ENCODE assay signal across 8 cellular contexts in genomic region chr16:720507-720989, GRCh38. TPM values are rescaled to one million over a fixed set of nuclear protein-coding genes. Genes with fewer than 3 reads are reported as not detected.
A peak's percentile ranks its signal among the peaks of the same experiment; 100 is the strongest.
DNase-seq lines count a peak whose midpoint lies in the region; ATAC-seq and TF ChIP-seq lines count a peak whose summit lies in the region.

No MANE protein-coding gene starts in this region.

- H3K9ac ChIP-seq in fibroblast of lung (ENCODE audit: insufficient read depth, low read length), result peak overlapping the region; percentile 75

- H3K27ac ChIP-seq in DOHH2 (ENCODE audit: low read depth, low read length) (peak overlapping the region; percentile 93), KOPT-K1 (ENCODE audit: low read depth, low read length, poor library complexity, severe bottlenecking) (peak overlapping the region; percentile 84), fibroblast of lung (ENCODE audit: insufficient read depth, low read length) (peak overlapping the region; percentile 74)

- H3K4me1 ChIP-seq in DOHH2 (ENCODE audit: control insufficient read depth, low read length) (peaks cover 59% of the 10 kb centered on the region), fibroblast of lung (ENCODE audit: control insufficient read depth, extremely low read depth, insufficient read depth, low read length) (peaks cover 11% of the 10 kb centered on the region)

- peak overlapping the region; percentile 99 for H3K4me3 ChIP-seq in DOHH2 (ENCODE audit: low read length)
- H3K4me3 ChIP-seq in fibroblast of lung (replicated peaks in 1 of 4; ENCODE audit: control extremely low read depth in 1 of 4, insufficient read depth in 1 of 4, low read depth in 3 of 4, low read length in 4 of 4), result peak overlapping the region; percentile 63 to 88 (median 76)

- H3K27me3 ChIP-seq in DOHH2 (ENCODE audit: control insufficient read depth, low read length) (peaks cover 9% of the 10 kb centered on the region), fibroblast of lung (ENCODE audit: control insufficient read depth, insufficient read depth, low read length) (no peaks in the 10 kb centered on the region)

- H3K4me1 Mint-ChIP-seq in activated CD4-positive, alpha-beta memory T cell treated with anti-CD3 and anti-CD28 coated beads, Interleukin-2, amount 10 ng/mL, durations not matched to agents 7 days and 5 days, result peaks cover 18% of the 10 kb centered on the region
- H3K4me1 Mint-ChIP-seq in natural killer cell treated with Interleukin-12 subunit alpha and Interleukin-12 subunit beta and Interleukin-15 and Interleukin-18, amount 100 ng/mL, for 72 hours (ENCODE audit: low read depth in 2 of 2), result peaks cover 0 to 15% of the 10 kb centered on the region in 2 donors

- no peaks in the 10 kb centered on the region for H3K9me2 ChIP-seq in DOHH2 (replicated peaks; ENCODE audit: control insufficient read depth, low read length)

- CTCF ChIA-PET in activated CD4-positive, alpha-beta memory T cell treated with anti-CD3 and anti-CD28 coated beads, Interleukin-2, amount 10 ng/mL, durations not matched to agents 7 days and 5 days (lab: Charles Lee), result interaction anchor here (0.5 to 2.5 kb wide), 9 partner anchors 8 to 64 kb away, joined by 3 to 8 read pairs (median 3); partner anchors contain the start of genes CIAO3 and WDR24

- H3F3A ChIP-seq in DOHH2 (ENCODE audit: control insufficient read depth, insufficient read depth), result peaks cover 7% of the 10 kb centered on the region; the same call in 1 of the 2 replicates

- no peak for DNase-seq in activated CD4-positive, alpha-beta memory T cell treated with anti-CD3 and anti-CD28 coated beads, Interleukin-2, amount 10 ng/mL, durations not matched to agents 7 days and 5 days
- DNase-seq in fibroblast of lung (ENCODE audit: low read depth in 2 of 2) (peak; percentile 59 to 73), NCI-H1105 (lab: John Stamatoyannopoulos, UW) (no peak), posterior vena cava (ENCODE audit: low spot score) (no peak)
- DNase-seq in natural killer cell treated with Interleukin-12 subunit alpha and Interleukin-12 subunit beta and Interleukin-15 and Interleukin-18, amount 100 ng/mL, for 72 hours (ENCODE audit: low spot score), result no peak

- peak overlapping the region; percentile 96 for H3K4me2 ChIP-seq in DOHH2 (ENCODE audit: low read length)
- peak overlapping the region; percentile 67 for H3K4me2 ChIP-seq in fibroblast of lung (ENCODE audit: extremely low read depth, insufficient read depth, low read length)

- H3K27me3 Mint-ChIP-seq in activated CD4-positive, alpha-beta memory T cell treated with anti-CD3 and anti-CD28 coated beads, Interleukin-2, amount 10 ng/mL, durations not matched to agents 7 days and 5 days, result peaks cover 10% of the 10 kb centered on the region
- no peaks in the 10 kb centered on the region for H3K27me3 Mint-ChIP-seq in natural killer cell treated with Interleukin-12 subunit alpha and Interleukin-12 subunit beta and Interleukin-15 and Interleukin-18, amount 100 ng/mL, for 72 hours

- H3K9me3 Mint-ChIP-seq in activated CD4-positive, alpha-beta memory T cell treated with anti-CD3 and anti-CD28 coated beads, Interleukin-2, amount 10 ng/mL, durations not matched to agents 7 days and 5 days, result no peaks in the 10 kb centered on the region
- no peaks in the 10 kb centered on the region for H3K9me3 Mint-ChIP-seq in natural killer cell treated with Interleukin-12 subunit alpha and Interleukin-12 subunit beta and Interleukin-15 and Interleukin-18, amount 100 ng/mL, for 72 hours

- intact Hi-C loops in posterior vena cava (cut with DNase I), result no loop called here

- H3K36me3 Mint-ChIP-seq in activated CD4-positive, alpha-beta memory T cell treated with anti-CD3 and anti-CD28 coated beads, Interleukin-2, amount 10 ng/mL, durations not matched to agents 7 days and 5 days (ENCODE audit: low read depth), result no peaks in the 10 kb centered on the region
- no peaks in the 10 kb centered on the region for H3K36me3 Mint-ChIP-seq in natural killer cell treated with Interleukin-12 subunit alpha and Interleukin-12 subunit beta and Interleukin-15 and Interleukin-18, amount 100 ng/mL, for 72 hours

- H3K36me3 ChIP-seq in DOHH2 (ENCODE audit: control insufficient read depth, low read length), result peaks cover 26% of the 10 kb centered on the region
- H3K36me3 ChIP-seq in KOPT-K1 (ENCODE audit: insufficient read depth, low read length), result no peaks in the 10 kb centered on the region
- H3K36me3 ChIP-seq in fibroblast of lung (ENCODE audit: control insufficient read depth, insufficient read depth, low read length), result peaks cover 2% of the 10 kb centered on the region

- TF ChIP-seq CTCF in DOHH2 (IDR thresholded peaks at IDR 0.05; ENCODE audit: low read depth, low read length, poor library complexity, severe bottlenecking) (peak; percentile 56), fibroblast of lung (conservative IDR thresholded peaks at IDR 0.05 in 1 of 2, IDR thresholded peaks at IDR 0.05 in 1 of 2; ENCODE audit: low read depth in 1 of 2, low read length in 2 of 2) (peak in 1 of 2 donors; percentile 27)

- POLR2A ChIA-PET in activated CD4-positive, alpha-beta memory T cell treated with anti-CD3 and anti-CD28 coated beads, Interleukin-2, amount 10 ng/mL, durations not matched to agents 7 days and 5 days (lab: Charles Lee), result interaction anchor here (0.9 to 3.5 kb wide), 10 partner anchors 12 to 87 kb away, joined by 3 to 19 read pairs (median 6); partner anchors contain the start of genes CIAO3, JMJD8, STUB1 and WDR24

- peak; percentile 8 for ATAC-seq in GM19397 (IDR thresholded peaks at IDR 0.05; ENCODE audit: unreplicated experiment)
- ATAC-seq in natural killer cell treated with Interleukin-12 subunit alpha and Interleukin-12 subunit beta and Interleukin-15 and Interleukin-18, amount 100 ng/mL, for 72 hours, result peak; percentile 29 to 37

- H3K79me2 ChIP-seq in DOHH2 (ENCODE audit: control insufficient read depth, low read length) (peaks cover 11% of the 10 kb centered on the region), fibroblast of lung (ENCODE audit: control insufficient read depth, insufficient read depth, low read length) (no peaks in the 10 kb centered on the region)

- peak overlapping the region; percentile 62 for H3K4me3 Mint-ChIP-seq in activated CD4-positive, alpha-beta memory T cell treated with anti-CD3 and anti-CD28 coated beads, Interleukin-2, amount 10 ng/mL, durations not matched to agents 7 days and 5 days
- peak overlapping the region; percentile 79 for H3K4me3 Mint-ChIP-seq in natural killer cell treated with Interleukin-12 subunit alpha and Interleukin-12 subunit beta and Interleukin-15 and Interleukin-18, amount 100 ng/mL, for 72 hours

- H3K9me3 ChIP-seq in DOHH2 (ENCODE audit: control insufficient read depth, insufficient read depth, low read length), result no peaks in the 10 kb centered on the region
- no peaks in the 10 kb centered on the region for H3K9me3 ChIP-seq in KOPT-K1 (ENCODE audit: insufficient read depth, low read length, poor library complexity, severe bottlenecking)
- no peaks in the 10 kb centered on the region for H3K9me3 ChIP-seq in fibroblast of lung (ENCODE audit: control insufficient read depth, insufficient read depth, low read depth, low read length)

- H4K20me1 ChIP-seq in DOHH2 (ENCODE audit: control insufficient read depth, insufficient read depth, low read depth, low read length), result peaks cover 8% of the 10 kb centered on the region; the same call in 1 of the 2 replicates
- no peaks in the 10 kb centered on the region for H4K20me1 ChIP-seq in fibroblast of lung (ENCODE audit: control insufficient read depth, extremely low read depth, insufficient read depth, low read length)

- H3K27ac Mint-ChIP-seq in activated CD4-positive, alpha-beta memory T cell treated with anti-CD3 and anti-CD28 coated beads, Interleukin-2, amount 10 ng/mL, durations not matched to agents 7 days and 5 days, result no peak overlapping the region
- H3K27ac Mint-ChIP-seq in natural killer cell treated with Interleukin-12 subunit alpha and Interleukin-12 subunit beta and Interleukin-15 and Interleukin-18, amount 100 ng/mL, for 72 hours, result peak overlapping the region; percentile 41 to 57

- H2AFZ ChIP-seq in fibroblast of lung (ENCODE audit: low read length), result peak overlapping the region; percentile 76

RNA-seq across cellular contexts. Expression of gene ANTKMT, which starts 0.4 kb away (rescaled TPM):
- 1 to 10 TPM; 8.4 to 9.3 TPM for total RNA-seq in activated CD4-positive, alpha-beta memory T cell treated with anti-CD3 and anti-CD28 coated beads, Interleukin-2, amount 10 ng/mL, durations not matched to agents 7 days and 5 days
- total RNA-seq in fibroblast of lung (24.9 and 31.5 TPM in 2 replicates), posterior vena cava (10 to 100 TPM; 20.0 to 25.5 TPM)
- 4.5 and 6.1 TPM in 2 replicates for polyA plus RNA-seq in fibroblast of lung
- polyA plus RNA-seq in fibroblast of lung (2012), result 19.8 and 26.4 TPM in 2 replicates
- polyA minus RNA-seq in fibroblast of lung (ENCODE audit: low replicate concordance), result 1.8 and 2.6 TPM in 2 replicates
- total RNA-seq in natural killer cell treated with Interleukin-12 subunit alpha and Interleukin-12 subunit beta and Interleukin-15 and Interleukin-18, amount 100 ng/mL, for 72 hours, result 10 to 100 TPM; 29.1 to 37.9 TPM

RNA-seq across cellular contexts. Expression of gene METRN, which starts 5.6 kb away (rescaled TPM):
- total RNA-seq in activated CD4-positive, alpha-beta memory T cell treated with anti-CD3 and anti-CD28 coated beads, Interleukin-2, amount 10 ng/mL, durations not matched to agents 7 days and 5 days, result 1 to 10 TPM; 4.4 to 6.2 TPM
- total RNA-seq in fibroblast of lung (35.3 and 37.5 TPM in 2 replicates), posterior vena cava (10 to 100 TPM; 21.6 to 24.9 TPM)
- 5.3 and 6.1 TPM in 2 replicates for polyA plus RNA-seq in fibroblast of lung
- polyA plus RNA-seq in fibroblast of lung (2012), result 25.3 and 38.4 TPM in 2 replicates
- 7.3 and 8.8 TPM in 2 replicates for polyA minus RNA-seq in fibroblast of lung (ENCODE audit: low replicate concordance)
- 10 to 100 TPM; 21.0 to 34.9 TPM for total RNA-seq in natural killer cell treated with Interleukin-12 subunit alpha and Interleukin-12 subunit beta and Interleukin-15 and Interleukin-18, amount 100 ng/mL, for 72 hours

RNA-seq across cellular contexts. Expression of gene CCDC78, which starts 5.7 kb away (rescaled TPM):
- 1 to 10 TPM; 1.9 to 2.3 TPM for total RNA-seq in activated CD4-positive, alpha-beta memory T cell treated with anti-CD3 and anti-CD28 coated beads, Interleukin-2, amount 10 ng/mL, durations not matched to agents 7 days and 5 days
- total RNA-seq in fibroblast of lung (1.0 and 1.8 TPM in 2 replicates), posterior vena cava (1 to 10 TPM in 1 of 2 donors, under 1 TPM in 1; 0.52 to 1.0 TPM)
- polyA plus RNA-seq in fibroblast of lung, result 0.50 and 0.64 TPM in 2 replicates
- polyA plus RNA-seq in fibroblast of lung (2012), result 0.82 and 1.2 TPM in 2 replicates
- 0.52 and 0.55 TPM in 2 replicates for polyA minus RNA-seq in fibroblast of lung (ENCODE audit: low replicate concordance)
- 1 to 10 TPM; 3.1 to 6.4 TPM for total RNA-seq in natural killer cell treated with Interleukin-12 subunit alpha and Interleukin-12 subunit beta and Interleukin-15 and Interleukin-18, amount 100 ng/mL, for 72 hours

RNA-seq across cellular contexts. Expression of gene HAGHL, which starts 6.4 kb away (rescaled TPM):
- 1 to 10 TPM; 8.9 to 9.1 TPM for total RNA-seq in activated CD4-positive, alpha-beta memory T cell treated with anti-CD3 and anti-CD28 coated beads, Interleukin-2, amount 10 ng/mL, durations not matched to agents 7 days and 5 days
- 14.1 and 16.3 TPM in 2 replicates for total RNA-seq in fibroblast of lung
- 3.1 and 3.7 TPM in 2 replicates for polyA plus RNA-seq in fibroblast of lung
- 7.8 and 9.6 TPM in 2 replicates for polyA plus RNA-seq in fibroblast of lung (2012)
- polyA minus RNA-seq in fibroblast of lung (ENCODE audit: low replicate concordance), result 1.3 and 8.7 TPM in 2 replicates
- 10 to 100 TPM in 1 of 2 donors, 1 to 10 TPM in 1; 5.4 to 15.3 TPM for total RNA-seq in natural killer cell treated with Interleukin-12 subunit alpha and Interleukin-12 subunit beta and Interleukin-15 and Interleukin-18, amount 100 ng/mL, for 72 hours
- 1 to 10 TPM; 3.6 to 4.1 TPM for total RNA-seq in posterior vena cava

RNA-seq across cellular contexts. Expression of gene FBXL16, which starts 14.9 kb away (rescaled TPM):
- 10 to 100 TPM; 30.9 to 34.6 TPM for total RNA-seq in activated CD4-positive, alpha-beta memory T cell treated with anti-CD3 and anti-CD28 coated beads, Interleukin-2, amount 10 ng/mL, durations not matched to agents 7 days and 5 days
- not detected in 2 replicates for total RNA-seq in fibroblast of lung
- 0.07 and 0.14 TPM in 2 replicates for polyA plus RNA-seq in fibroblast of lung
- 0.31 and 0.44 TPM in 2 replicates for polyA plus RNA-seq in fibroblast of lung (2012)
- 0.26 TPM in 1 of 2 replicates, not detected in the other for polyA minus RNA-seq in fibroblast of lung (ENCODE audit: low replicate concordance)
- under 1 TPM in 1 of 2 donors, not detected in 1; 0.26 TPM for total RNA-seq in natural killer cell treated with Interleukin-12 subunit alpha and Interleukin-12 subunit beta and Interleukin-15 and Interleukin-18, amount 100 ng/mL, for 72 hours
- total RNA-seq in posterior vena cava, result not detected

Comparison
In these comparisons a context has a peak if more than half of its experiments do, and no peak if none do; other contexts are left out.
1. DNase-seq: peak in fibroblast of lung (2 of 2); none in activated CD4-positive, alpha-beta memory T cell treated with anti-CD3 and anti-CD28 coated beads, Interleukin-2, amount 10 ng/mL, durations not matched to agents 7 days and 5 days (single experiment), natural killer cell treated with Interleukin-12 subunit alpha and Interleukin-12 subunit beta and Interleukin-15 and Interleukin-18, amount 100 ng/mL, for 72 hours (single experiment), NCI-H1105 (single experiment) and posterior vena cava (single experiment).
2. Peak in every context shown above with its lines, with median percentiles within 50 percentile points of each other: H3K27ac ChIP-seq.